In genomic region chr20:38156888-38157634, GRCh38 we compare ENCODE assay signal across 10 cellular contexts. TPM values are rescaled to one million over a fixed set of nuclear protein-coding genes. Genes with fewer than 3 reads are reported as not detected.
DNase-seq lines count a peak whose midpoint lies in the region; ATAC-seq and TF ChIP-seq lines count a peak whose summit lies in the region.
"Had no signal": no experiment of that assay in that cellular context is flagged by ENCODE, and none has a peak within 500 bp of the region (broad histone marks: within the 10 kb centered on the region; RNA-seq: fewer than 3 reads in every experiment).

No MANE protein-coding gene starts in this region.

- peak overlapping the region in 1 of 3 donors; percentile 47 for H3K9ac ChIP-seq in skeletal muscle tissue (ENCODE audit: low read depth in 1 of 3, low read length in 3 of 3)

- H3K9me3 ChIP-seq in right atrium auricular region = no peaks in the 10 kb centered on the region
- no peaks in the 10 kb centered on the region for H3K9me3 ChIP-seq in skeletal muscle tissue (ENCODE audit: control insufficient read depth in 3 of 3, low read length in 3 of 3)

- H3K4me3 ChIP-seq in astrocyte of the spinal cord (ENCODE audit: low read depth, low read length) (no peak overlapping the region), right atrium auricular region (no peak overlapping the region), skeletal muscle tissue (ENCODE audit: low read length in 3 of 3) (no peak overlapping the region)

- H3K36me3 ChIP-seq in right atrium auricular region = peaks cover 81% of the 10 kb centered on the region
- peaks cover 0 to 24% (median 20%) of the 10 kb centered on the region in 3 donors for H3K36me3 ChIP-seq in skeletal muscle tissue (ENCODE audit: control insufficient read depth in 3 of 3, insufficient read depth in 3 of 3, low read length in 3 of 3)

- DNase-seq in ELR (ENCODE audit: low read depth) (peak; percentile 36), astrocyte of the spinal cord (ENCODE audit: low read depth, low spot score) (peak; percentile 39), right atrium auricular region (ENCODE audit: low spot score) (no peak), NOMO-1 treated with dmso at 0.1 percent for 144 hours (lab: John Stamatoyannopoulos, UW; ENCODE audit: unreplicated experiment) (no peak)
- DNase-seq in activated naive CD4-positive, alpha-beta T cell (lab: John Stamatoyannopoulos, UW) = no peak
- DNase-seq: effector memory CD8-positive, alpha-beta T cell; NCI-H2227 treated with DMSO at 0.1 percent for 48 hours had no signal

- no peak for ATAC-seq in GM18858 (IDR thresholded peaks at IDR 0.05; ENCODE audit: unreplicated experiment)
- ATAC-seq in HG02571 (IDR thresholded peaks at IDR 0.05; ENCODE audit: unreplicated experiment) = no peak
- ATAC-seq: effector memory CD8-positive, alpha-beta T cell had no signal

- H3K27ac ChIP-seq in right atrium auricular region (peak overlapping the region; percentile 90 to 96), skeletal muscle tissue (ENCODE audit: low read depth, low read length) (peak overlapping the region; percentile 68)

- H3K27me3 ChIP-seq in right atrium auricular region = no peaks in the 10 kb centered on the region
- no peaks in the 10 kb centered on the region for H3K27me3 ChIP-seq in skeletal muscle tissue (ENCODE audit: control insufficient read depth in 3 of 3, insufficient read depth in 3 of 3, low read length in 3 of 3)

- H3K4me1 ChIP-seq in right atrium auricular region (peaks cover 0 to 98% of the 10 kb centered on the region in 2 donors), skeletal muscle tissue (ENCODE audit: control insufficient read depth in 3 of 3, insufficient read depth in 3 of 3, low read length in 3 of 3) (peaks cover 14 to 42% (median 36%) of the 10 kb centered on the region in 3 donors)

- in situ Hi-C loops in astrocyte of the spinal cord (cut with HindIII; ENCODE audit: low sequenced_read_pairs) = no loop called here

- TF ChIP-seq CTCF in astrocyte of the spinal cord (IDR thresholded peaks at IDR 0.05; ENCODE audit: low read depth, low read length) = no peak
- TF ChIP-seq CTCF in right atrium auricular region (IDR thresholded peaks at IDR 0.05) = no peak

RNA-seq across cellular contexts. Expression of gene TGM2, which starts 8.0 kb away (rescaled TPM):
- total RNA-seq in right atrium auricular region = 1,000 to 10,000 TPM in 1 of 2 donors, 100 to 1,000 TPM in 1; 680 to 1,303 TPM
- 7.3 TPM for total RNA-seq in skeletal muscle tissue

Comparison
In these comparisons a context has a peak if more than half of its experiments do, and no peak if none do; other contexts are left out.
1. DNase-seq: peak in ELR (single experiment) and astrocyte of the spinal cord (single experiment); none in right atrium auricular region (single experiment), NOMO-1 treated with dmso at 0.1 percent for 144 hours (single experiment) and activated naive CD4-positive, alpha-beta T cell (0 of 4).
2. RNA of gene TGM2, which starts 8.0 kb away (total RNA-seq): 680 to 1,303 TPM in right atrium auricular region; 7.3 TPM in skeletal muscle tissue (single experiment); every median in the first group is over 10 times any median in the second.